In the genomic region with DNA sequence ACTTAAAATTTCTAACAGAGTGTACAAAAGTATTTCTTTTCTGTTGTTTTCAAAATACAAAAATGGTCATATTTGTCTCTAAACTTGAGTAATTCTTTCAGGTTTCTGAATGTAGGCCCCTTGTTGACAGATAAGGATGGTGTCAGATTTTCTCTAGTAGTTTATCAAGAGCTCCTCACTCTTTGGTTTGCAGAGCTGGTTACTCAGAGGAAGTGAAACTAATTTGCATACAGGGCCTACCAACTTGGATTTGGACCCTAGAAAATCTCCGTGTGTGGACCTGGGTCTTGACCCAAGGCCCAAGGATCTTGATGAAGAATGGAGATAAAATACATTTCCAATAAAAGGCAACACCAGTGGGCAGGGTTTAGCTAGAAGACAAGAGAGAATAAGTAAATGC, we compare ENCODE assay signal across 16 cellular contexts. TPM values are rescaled to one million over a fixed set of nuclear protein-coding genes. Genes with fewer than 3 reads are reported as not detected.
DNase-seq lines count a peak whose midpoint lies in the region; ATAC-seq lines count a peak whose summit lies in the region.
"Had no signal": no experiment of that assay in that cellular context is flagged by ENCODE, and none has a peak within 500 bp of the region (broad histone marks: within the 10 kb centered on the region; RNA-seq: fewer than 3 reads in every experiment).

No MANE protein-coding gene starts in this region.

- no peaks in the 10 kb centered on the region for H3K4me1 Mint-ChIP-seq in T-cell

- peaks cover 2 to 7% (median 5%) of the 10 kb centered on the region in 3 donors for H3K9me3 Mint-ChIP-seq in T-cell

- ATAC-seq in GM18498 (IDR thresholded peaks at IDR 0.05; ENCODE audit: unreplicated experiment) (peak; percentile 72), GM21360 (IDR thresholded peaks at IDR 0.05; ENCODE audit: unreplicated experiment) (peak; percentile 60), HG03095 (IDR thresholded peaks at IDR 0.05; ENCODE audit: unreplicated experiment) (peak; percentile 63), GM19023 (IDR thresholded peaks at IDR 0.05; ENCODE audit: unreplicated experiment) (no peak), T-cell (replicated peaks in 1 of 4) (no peak)

- DNase-seq in OCI-M1 (lab: John Stamatoyannopoulos, UW) (peak; percentile 19), head of caudate nucleus (no peak), NCI-H1092 treated with DMSO at 0.1 percent for 48 hours (lab: John Stamatoyannopoulos, UW) (no peak), T-cell (no peak)
- DNase-seq: activated naive CD4-positive, alpha-beta T cell; naive B cell; SK-N-SH; stimulated activated CD8-positive, alpha-beta memory T cell treated with anti-CD3 and anti-CD28 coated beads, Interleukin-4, amount 100 ng/mL, for 48 hours had no signal

- H3K36me3 Mint-ChIP-seq in T-cell: no peaks in the 10 kb centered on the region
- H3K36me3 Mint-ChIP-seq: naive B cell had no signal

- CTCF ChIA-PET in T-cell (lab: Charles Lee): no interaction called here

- intact Hi-C loops in head of caudate nucleus (cut with DNase I): no loop called here

- H3K4me3 Mint-ChIP-seq in T-cell: no peak overlapping the region
- H3K4me3 Mint-ChIP-seq: naive B cell had no signal

- H3K27ac Mint-ChIP-seq in T-cell: no peak overlapping the region

- POLR2A ChIA-PET in T-cell (lab: Charles Lee): no interaction called here

- peaks cover 3% of the 10 kb centered on the region in 2 donors for H3K27me3 Mint-ChIP-seq in T-cell
- H3K27me3 Mint-ChIP-seq: naive B cell had no signal

RNA-seq across cellular contexts. Expression of gene ADH6, which starts 0.4 kb away (rescaled TPM):
- total RNA-seq in T-cell: under 1 TPM in 3 of 5 donors, not detected in 2; 0.13 to 0.20 (median 0.16) TPM
- total RNA-seq: A673, glomerular endothelial cell, M059J, tibial nerve had no signal

Comparison
In these comparisons a context has a peak if more than half of its experiments do, and no peak if none do; other contexts are left out.
1. ATAC-seq: peak in GM18498 (single experiment), GM21360 (single experiment) and HG03095 (single experiment); none in GM19023 (single experiment) and T-cell (0 of 4).